ENCODE assay signal across 1 cellular context in genomic region chr12:58920102-58920955, GRCh38.
TF ChIP-seq lines count a peak whose summit lies in the region.

Gene LRIG3 (minus strand): TSS chr12:58920504. CDS start chr12:58920235, 269 bp downstream.

TF ChIP-seq in HepG2, 621 proteins besides CTCF, POLR2A, EP300 and RAD21 (continued from another document and continues in another):
- TF ChIP-seq MXD1 (CRISPR knock-in tag; IDR thresholded peaks at IDR 0.05) = peak; percentile 74
- TF ChIP-seq SPEN (CRISPR knock-in tag; IDR thresholded peaks at IDR 0.05; ENCODE audit: low read depth) = peak; percentile 87
- peak; percentile 61; the same call in 1 of the 2 replicates for TF ChIP-seq MXD3 (CRISPR knock-in tag; IDR thresholded peaks at IDR 0.05)
- peak; percentile 76 for TF ChIP-seq ZSCAN31 (CRISPR knock-in tag; IDR thresholded peaks at IDR 0.05; ENCODE audit: low read depth)
- no peak for TF ChIP-seq ZNF644 (CRISPR knock-in tag; IDR thresholded peaks at IDR 0.05; ENCODE audit: low read depth)
- TF ChIP-seq AHR (CRISPR knock-in tag; IDR thresholded peaks at IDR 0.05) = 0 out of 2 replicates have a peak, but pooled peaks have one; percentile 27
- no peak for TF ChIP-seq SP1 (IDR thresholded peaks at IDR 0.05)
- TF ChIP-seq SP1 (CRISPR knock-in tag; IDR thresholded peaks at IDR 0.05) = peak; percentile 28; the same call in 1 of the 2 replicates
- no peak for TF ChIP-seq ZNF3 (CRISPR knock-in tag; IDR thresholded peaks at IDR 0.05)
- TF ChIP-seq ZNF253 (CRISPR knock-in tag; IDR thresholded peaks at IDR 0.05; ENCODE audit: borderline replicate concordance) = no peak
- TF ChIP-seq PREB (CRISPR knock-in tag; IDR thresholded peaks at IDR 0.05) = no peak
- TF ChIP-seq PHF21A (CRISPR knock-in tag; IDR thresholded peaks at IDR 0.05) = peak; percentile 93
- TF ChIP-seq ZBTB14 (CRISPR knock-in tag; IDR thresholded peaks at IDR 0.05) = peak; percentile 96
- TF ChIP-seq KLF12 (CRISPR knock-in tag; IDR thresholded peaks at IDR 0.05; ENCODE audit: borderline replicate concordance) = no peak
- TF ChIP-seq ZSCAN20 (CRISPR knock-in tag; IDR thresholded peaks at IDR 0.05; ENCODE audit: borderline replicate concordance) = peak; percentile 91
- peak; percentile 95; the same call in 1 of the 2 replicates for TF ChIP-seq KDM2A (CRISPR knock-in tag; IDR thresholded peaks at IDR 0.05; ENCODE audit: borderline replicate concordance, low read depth)
- TF ChIP-seq NCOA2 (CRISPR knock-in tag; IDR thresholded peaks at IDR 0.05) = no peak
- peak; percentile 54; the same call in 1 of the 2 replicates for TF ChIP-seq HOXD1 (CRISPR knock-in tag; IDR thresholded peaks at IDR 0.05)
- TF ChIP-seq KMT2A (CRISPR knock-in tag; IDR thresholded peaks at IDR 0.05) = peak; percentile 80
- peak; percentile 84 for TF ChIP-seq ZNF225 (CRISPR knock-in tag; IDR thresholded peaks at IDR 0.05)
- TF ChIP-seq ZNF329 (CRISPR knock-in tag; IDR thresholded peaks at IDR 0.05; ENCODE audit: low read depth) = peak; percentile 20; the same call in 1 of the 2 replicates
- TF ChIP-seq SMAD1 (CRISPR knock-in tag; IDR thresholded peaks at IDR 0.05; ENCODE audit: borderline replicate concordance, low read depth) = peak; percentile 61; the same call in 1 of the 2 replicates
- TF ChIP-seq ZNF552 (CRISPR knock-in tag; IDR thresholded peaks at IDR 0.05; ENCODE audit: borderline replicate concordance) = 0 out of 2 replicates have a peak, but pooled peaks have one; percentile 38
- 0 out of 2 replicates have a peak, but pooled peaks have one; percentile 12 for TF ChIP-seq ZNF782 (CRISPR knock-in tag; IDR thresholded peaks at IDR 0.05; ENCODE audit: borderline replicate concordance)
- peak; percentile 60 to 78; a peak in 2 of 4 replicates for TF ChIP-seq KLF16 (CRISPR knock-in tag; IDR thresholded peaks at IDR 0.05)
- peak; percentile 95 for TF ChIP-seq ZNF687 (CRISPR knock-in tag; IDR thresholded peaks at IDR 0.05)
- peak; percentile 76; the same call in 1 of the 2 replicates for TF ChIP-seq ZNF430 (CRISPR knock-in tag; IDR thresholded peaks at IDR 0.05)
- 0 out of 2 replicates have a peak, but pooled peaks have one; percentile 32 for TF ChIP-seq PBX3 (CRISPR knock-in tag; IDR thresholded peaks at IDR 0.05; ENCODE audit: borderline replicate concordance)
- TF ChIP-seq MAX (IDR thresholded peaks at IDR 0.05) = peak; percentile 91
- no peak for TF ChIP-seq ZNF33A (CRISPR knock-in tag; IDR thresholded peaks at IDR 0.05; ENCODE audit: borderline replicate concordance)
- TF ChIP-seq TBL1XR1 (IDR thresholded peaks at IDR 0.05; ENCODE audit: borderline replicate concordance, low read length, partially characterized antibody) = no peak
- peak; percentile 87; the same call in 1 of the 2 replicates for TF ChIP-seq RNF2 (conservative IDR thresholded peaks at IDR 0.05; ENCODE audit: low read depth)
- 0 out of 2 replicates have a peak, but pooled peaks have one; percentile 26 for TF ChIP-seq ZNF446 (CRISPR knock-in tag; IDR thresholded peaks at IDR 0.05)
- no peak for TF ChIP-seq ZNF543 (CRISPR knock-in tag; IDR thresholded peaks at IDR 0.05)
- TF ChIP-seq FOXA3 (CRISPR knock-in tag; IDR thresholded peaks at IDR 0.05) = no peak; the same call in 1 of the 2 replicates
- no peak for TF ChIP-seq ATF5 (CRISPR knock-in tag; IDR thresholded peaks at IDR 0.05; ENCODE audit: low read depth)
- no peak for TF ChIP-seq KDM3A (CRISPR knock-in tag; IDR thresholded peaks at IDR 0.05; ENCODE audit: low read depth)
- TF ChIP-seq SALL2 (CRISPR knock-in tag; IDR thresholded peaks at IDR 0.05) = peak; percentile 61; the same call in 1 of the 2 replicates
- peak; percentile 93; the same call in 1 of the 2 replicates for TF ChIP-seq ZNF33B (CRISPR knock-in tag; IDR thresholded peaks at IDR 0.05)
- TF ChIP-seq MTERF4 (CRISPR knock-in tag; IDR thresholded peaks at IDR 0.05) = peak; percentile 61; the same call in 1 of the 2 replicates
- 0 out of 2 replicates have a peak, but pooled peaks have one; percentile 33 for TF ChIP-seq HINFP (CRISPR knock-in tag; IDR thresholded peaks at IDR 0.05; ENCODE audit: low read depth)
- peak; percentile 70 for TF ChIP-seq GMEB1 (CRISPR knock-in tag; IDR thresholded peaks at IDR 0.05; ENCODE audit: borderline replicate concordance)
- TF ChIP-seq ZNF800 (CRISPR knock-in tag; IDR thresholded peaks at IDR 0.05) = peak; percentile 91
- TF ChIP-seq GLI4 (CRISPR knock-in tag; IDR thresholded peaks at IDR 0.05; ENCODE audit: borderline replicate concordance) = peak; percentile 29; the same call in 1 of the 2 replicates
- 0 out of 2 replicates have a peak, but pooled peaks have one; percentile 29 for TF ChIP-seq ZNF12 (CRISPR knock-in tag; IDR thresholded peaks at IDR 0.05)
- TF ChIP-seq ZNF431 (CRISPR knock-in tag; IDR thresholded peaks at IDR 0.05; ENCODE audit: borderline replicate concordance, low read depth) = peak; percentile 32; the same call in 1 of the 2 replicates
- peak; percentile 84 for TF ChIP-seq KMT2B (CRISPR knock-in tag; IDR thresholded peaks at IDR 0.05)
- peak; percentile 74 for TF ChIP-seq RBFOX2 (IDR thresholded peaks at IDR 0.05; ENCODE audit: low read depth, low read length)
- no peak for TF ChIP-seq FOXP1 (IDR thresholded peaks at IDR 0.05)
- 0 out of 2 replicates have a peak, but pooled peaks have one; percentile 22 for TF ChIP-seq FOXP1 (CRISPR knock-in tag; IDR thresholded peaks at IDR 0.05)
- TF ChIP-seq RXRA (CRISPR knock-in tag; IDR thresholded peaks at IDR 0.05) = 0 out of 2 replicates have a peak, but pooled peaks have one; percentile 48
- no peak for TF ChIP-seq NFE2L1 (CRISPR knock-in tag; IDR thresholded peaks at IDR 0.05; ENCODE audit: borderline replicate concordance)
